ENCODE assay signal across 29 cellular contexts in the genomic region with DNA sequence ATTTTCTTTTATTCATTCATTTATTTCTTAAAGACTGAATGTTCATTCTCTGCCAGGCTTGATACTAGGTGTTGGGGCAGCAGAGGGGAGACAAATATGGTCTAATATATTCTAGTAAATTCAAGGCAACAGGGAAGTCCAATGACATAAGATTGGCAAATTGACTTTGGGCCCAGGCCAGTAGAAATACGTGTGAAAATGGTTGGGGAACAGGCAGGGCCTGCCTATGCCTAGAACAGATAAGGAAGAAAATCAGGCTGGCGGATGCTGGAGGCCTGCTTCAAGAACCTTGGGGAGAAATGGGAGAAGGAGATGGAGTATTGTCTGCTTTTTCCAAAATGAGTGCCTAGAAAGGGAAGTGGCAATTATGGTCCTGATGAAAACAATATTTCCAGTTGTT.
"Had no signal": no experiment of that assay in that cellular context is flagged by ENCODE, and none has a peak within 500 bp of the region (broad histone marks: within the 10 kb centered on the region; RNA-seq: fewer than 3 reads in every experiment).

No MANE protein-coding gene starts in this region.

- H3K4me3 Mint-ChIP-seq: activated CD4-positive, alpha-beta memory T cell treated with anti-CD3 and anti-CD28 coated beads for 36 hours; activated CD4-positive, alpha-beta T cell treated with anti-CD3 and anti-CD28 coated beads for 36 hours; activated CD4-positive, alpha-beta T cell treated with anti-CD3 and anti-CD28 coated beads, Interleukin-2, amount 10 ng/mL, durations not matched to agents 24 days and 14 days; activated CD8-positive, alpha-beta T cell treated with anti-CD3 and anti-CD28 coated beads, Interleukin-2, amount 10 ng/mL, durations not matched to agents 7 days and 5 days; activated naive CD4-positive, alpha-beta T cell treated with anti-CD3 and anti-CD28 coated beads for 36 hours; activated naive CD4-positive, alpha-beta T cell treated with anti-CD3 and anti-CD28 coated beads, Interleukin-2, amount 50 U/mL, for 24 hours; activated naive CD8-positive, alpha-beta T cell treated with anti-CD3 and anti-CD28 coated beads for 36 hours; activated naive CD8-positive, alpha-beta T cell treated with anti-CD3 and anti-CD28 coated beads, Interleukin-2, amount 50 U/mL, for 24 hours; activated T-cell treated with anti-CD3 and anti-CD28 coated beads, Interleukin-2, amount 50 U/mL, for 4 hours; activated T-helper 17 cell treated with anti-CD3 and anti-CD28 coated beads, Interleukin-2, amount 50 U/mL, for 72 hours; brain had no signal

- H3K36me3 ChIP-seq: adrenal gland, breast epithelium, cardiac muscle cell, colonic mucosa had no signal

- DNase-seq: activated CD4-positive, alpha-beta memory T cell treated with anti-CD3 and anti-CD28 coated beads for 36 hours; activated CD4-positive, alpha-beta T cell treated with anti-CD3 and anti-CD28 coated beads for 36 hours; activated CD4-positive, alpha-beta T cell treated with anti-CD3 and anti-CD28 coated beads, Interleukin-2, amount 10 ng/mL, durations not matched to agents 24 days and 14 days; activated CD4-positive, CD25-positive, alpha-beta regulatory T cell; activated CD4-positive, CD25-positive, alpha-beta regulatory T cell treated with anti-CD3 and anti-CD28 coated beads, Interleukin-2, amount 50 U/mL, for 72 hours; activated CD8-positive, alpha-beta T cell treated with anti-CD3 and anti-CD28 coated beads, Interleukin-2, amount 10 ng/mL, durations not matched to agents 7 days and 5 days; activated effector memory CD4-positive, alpha-beta T cell treated with Interleukin-2 at 50 U/mL for 16 hours; activated naive CD4-positive, alpha-beta T cell treated with anti-CD3 and anti-CD28 coated beads for 36 hours; activated naive CD8-positive, alpha-beta T cell treated with anti-CD3 and anti-CD28 coated beads for 36 hours; activated naive CD8-positive, alpha-beta T cell treated with anti-CD3 and anti-CD28 coated beads, Interleukin-2, amount 50 U/mL, for 24 hours; activated T-cell treated with anti-CD3 and anti-CD28 coated beads, Interleukin-2, amount 50 U/mL, for 4 hours; amygdala; central memory CD4-positive, alpha-beta T cell; cerebellar nuclear complex; effector CD8-positive, alpha-beta T cell; foreskin fibroblast; T-helper 2 cell had no signal

- H3K4me3 ChIP-seq: adrenal gland, breast epithelium, cardiac muscle cell, colonic mucosa had no signal

- H3K27ac Mint-ChIP-seq: activated CD4-positive, alpha-beta memory T cell treated with anti-CD3 and anti-CD28 coated beads for 36 hours; activated CD4-positive, alpha-beta T cell treated with anti-CD3 and anti-CD28 coated beads for 36 hours; activated CD8-positive, alpha-beta T cell treated with anti-CD3 and anti-CD28 coated beads, Interleukin-2, amount 10 ng/mL, durations not matched to agents 7 days and 5 days; activated naive CD4-positive, alpha-beta T cell treated with anti-CD3 and anti-CD28 coated beads for 36 hours; activated naive CD4-positive, alpha-beta T cell treated with anti-CD3 and anti-CD28 coated beads, Interleukin-2, amount 50 U/mL, for 24 hours; activated naive CD8-positive, alpha-beta T cell treated with anti-CD3 and anti-CD28 coated beads for 36 hours; activated naive CD8-positive, alpha-beta T cell treated with anti-CD3 and anti-CD28 coated beads, Interleukin-2, amount 50 U/mL, for 24 hours; activated T-helper 17 cell treated with anti-CD3 and anti-CD28 coated beads, Interleukin-2, amount 50 U/mL, for 72 hours; brain had no signal

- H3K4me1 ChIP-seq: breast epithelium had no signal

- H3K27me3 Mint-ChIP-seq: activated CD4-positive, alpha-beta memory T cell treated with anti-CD3 and anti-CD28 coated beads for 36 hours; activated T-helper 17 cell treated with anti-CD3 and anti-CD28 coated beads, Interleukin-2, amount 50 U/mL, for 72 hours had no signal

- FAIRE-seq: endometrium, endothelial cell of umbilical vein, frontal cortex had no signal

- H3K27ac ChIP-seq: adrenal gland, breast epithelium, cardiac muscle cell, colonic mucosa, epithelial cell of prostate had no signal

- H3K9me3 ChIP-seq: adrenal gland, breast epithelium, colonic mucosa had no signal

- ATAC-seq: activated CD4-positive, alpha-beta T cell treated with anti-CD3 and anti-CD28 coated beads for 36 hours; activated CD8-positive, alpha-beta T cell treated with anti-CD3 and anti-CD28 coated beads, Interleukin-2, amount 10 ng/mL, durations not matched to agents 7 days and 5 days; activated naive CD8-positive, alpha-beta T cell treated with anti-CD3 and anti-CD28 coated beads, Interleukin-2, amount 50 U/mL, for 24 hours; activated T-cell treated with anti-CD3 and anti-CD28 coated beads, Interleukin-2, amount 50 U/mL, for 4 hours; activated T-helper 17 cell treated with anti-CD3 and anti-CD28 coated beads, Interleukin-2, amount 50 U/mL, for 72 hours; esophagus mucosa had no signal

- H3K27me3 ChIP-seq: cardiac muscle cell, colonic mucosa had no signal

- H3K9me3 Mint-ChIP-seq: activated CD4-positive, alpha-beta memory T cell treated with anti-CD3 and anti-CD28 coated beads for 36 hours; activated CD4-positive, alpha-beta T cell treated with anti-CD3 and anti-CD28 coated beads, Interleukin-2, amount 10 ng/mL, durations not matched to agents 24 days and 14 days; activated naive CD4-positive, alpha-beta T cell treated with anti-CD3 and anti-CD28 coated beads for 36 hours; activated naive CD4-positive, alpha-beta T cell treated with anti-CD3 and anti-CD28 coated beads, Interleukin-2, amount 50 U/mL, for 24 hours; activated naive CD8-positive, alpha-beta T cell treated with anti-CD3 and anti-CD28 coated beads for 36 hours; activated naive CD8-positive, alpha-beta T cell treated with anti-CD3 and anti-CD28 coated beads, Interleukin-2, amount 50 U/mL, for 24 hours; activated T-cell treated with anti-CD3 and anti-CD28 coated beads, Interleukin-2, amount 50 U/mL, for 4 hours; activated T-helper 17 cell treated with anti-CD3 and anti-CD28 coated beads, Interleukin-2, amount 50 U/mL, for 72 hours had no signal

- H3K36me3 Mint-ChIP-seq: activated CD4-positive, alpha-beta memory T cell treated with anti-CD3 and anti-CD28 coated beads for 36 hours; activated naive CD4-positive, alpha-beta T cell treated with anti-CD3 and anti-CD28 coated beads, Interleukin-2, amount 50 U/mL, for 24 hours; activated naive CD8-positive, alpha-beta T cell treated with anti-CD3 and anti-CD28 coated beads for 36 hours; brain had no signal
